Comparison of ENCODE assay signal across 1 cellular context in the genomic region with DNA sequence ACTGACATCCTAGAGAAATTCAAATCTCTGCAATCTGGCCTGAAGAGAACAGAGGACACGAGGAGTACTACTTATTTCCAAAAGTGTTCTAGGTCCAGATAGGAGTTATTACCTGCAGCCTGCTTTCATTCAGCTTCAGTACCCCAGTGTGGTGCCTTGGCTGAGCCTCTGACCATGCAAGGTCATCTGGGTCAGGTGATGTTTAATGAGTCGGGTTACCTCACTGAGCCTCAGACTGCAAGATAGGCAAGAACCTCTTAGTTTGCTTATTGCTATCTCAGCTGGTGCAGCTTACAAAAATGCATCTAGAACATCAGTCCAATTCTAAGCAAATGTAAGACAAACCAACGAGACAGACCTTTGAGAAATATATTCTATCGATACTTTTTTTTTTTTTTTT.
TF ChIP-seq lines count a peak whose summit lies in the region.

No MANE protein-coding gene starts in this region.

TF ChIP-seq in K562, 482 proteins besides CTCF, POLR2A, EP300 and RAD21:
- TF ChIP-seq ESRRA (IDR thresholded peaks at IDR 0.05; ENCODE audit: borderline replicate concordance, low read depth) (peak; percentile 66; the same call in 1 of the 2 replicates), TCF15 (CRISPR knock-in tag; IDR thresholded peaks at IDR 0.05) (no peak), CXXC5 (CRISPR knock-in tag; IDR thresholded peaks at IDR 0.05) (no peak), SMARCA5 (IDR thresholded peaks at IDR 0.05) (no peak)
